25 cellular contexts compared by ENCODE assay signal in the genomic region with DNA sequence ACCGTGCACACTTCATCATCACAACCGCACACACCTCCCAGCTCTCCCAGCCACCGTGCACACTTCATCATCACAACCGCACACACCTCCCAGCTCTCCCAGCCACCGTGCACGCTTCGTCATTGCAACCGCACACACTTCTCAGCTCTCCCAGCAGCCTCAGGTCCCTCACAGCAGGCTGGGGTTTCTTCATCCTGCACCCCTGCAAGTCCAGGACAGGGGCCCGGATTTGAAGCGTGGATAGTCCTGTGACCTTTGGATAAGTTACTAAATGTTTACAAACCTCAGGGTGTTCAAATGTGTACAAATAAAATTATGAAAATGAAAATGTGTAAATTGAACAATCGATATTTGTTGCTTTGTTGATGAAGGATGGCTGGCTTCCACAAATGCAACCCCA.
"Had no signal": no experiment of that assay in that cellular context is flagged by ENCODE, and none has a peak within 500 bp of the region (broad histone marks: within the 10 kb centered on the region; RNA-seq: fewer than 3 reads in every experiment).

No MANE protein-coding gene starts in this region.

- H3K4me3 Mint-ChIP-seq: naive thymus-derived CD8-positive, alpha-beta T cell; nephron progenitor cell; stimulated activated memory B cell treated with anti-CD40 and anti-IgM and Interleukin-4, amounts not matched to agents 10 μg/mL and 1 μg/mL and 100 μg/mL, for 72 hours; type B pancreatic cell had no signal

- H3K9me3 ChIP-seq: gastroesophageal sphincter, heart left ventricle, pancreas, right lobe of liver, testis, tibial artery had no signal

- H3K27me3 ChIP-seq: hepatocyte, pancreas, right lobe of liver, testis had no signal

- DNase-seq: cerebellar nuclear complex; dorsolateral prefrontal cortex; effector CD4-positive, alpha-beta T cell; foreskin fibroblast; mesendoderm; naive thymus-derived CD8-positive, alpha-beta T cell; nephron progenitor cell; occipital lobe; right lobe of liver; stimulated activated CD4-positive, alpha-beta T cell treated with anti-CD3 and anti-CD28 coated beads, Interleukin-2, amount 100 ng/mL, for 24 hours; stimulated activated CD4-positive, alpha-beta T cell treated with anti-CD3 and anti-CD28 coated beads, Interleukin-4, amount 100 ng/mL, for 24 hours; stimulated activated naive CD8-positive, alpha-beta T cell treated with anti-CD3 and anti-CD28 coated beads, Interleukin-15, Interleukin-2, amounts not matched to agents 100 U/mL and 50 U/mL, for 24 hours; substantia nigra; testis had no signal

- ATAC-seq: esophagus mucosa; gastroesophageal sphincter; heart left ventricle; naive thymus-derived CD8-positive, alpha-beta T cell; stimulated activated memory B cell treated with anti-CD40 and anti-IgM and Interleukin-4, amounts not matched to agents 10 μg/mL and 1 μg/mL and 100 μg/mL, for 72 hours; stimulated activated naive CD8-positive, alpha-beta T cell treated with anti-CD3 and anti-CD28 coated beads, Interleukin-15, Interleukin-2, amounts not matched to agents 100 U/mL and 50 U/mL, for 24 hours had no signal

- H3K27ac Mint-ChIP-seq: naive thymus-derived CD8-positive, alpha-beta T cell; nephron progenitor cell; progenitor cell of endocrine pancreas; stimulated activated memory B cell treated with anti-CD40 and anti-IgM and Interleukin-4, amounts not matched to agents 10 μg/mL and 1 μg/mL and 100 μg/mL, for 72 hours; type B pancreatic cell had no signal

- H3K36me3 Mint-ChIP-seq: naive thymus-derived CD8-positive, alpha-beta T cell; stimulated activated memory B cell treated with anti-CD40 and anti-IgM and Interleukin-4, amounts not matched to agents 10 μg/mL and 1 μg/mL and 100 μg/mL, for 72 hours; type B pancreatic cell had no signal

- H3K4me1 Mint-ChIP-seq: naive thymus-derived CD8-positive, alpha-beta T cell; stimulated activated memory B cell treated with anti-CD40 and anti-IgM and Interleukin-4, amounts not matched to agents 10 μg/mL and 1 μg/mL and 100 μg/mL, for 72 hours had no signal

- H3K4me1 ChIP-seq: gastroesophageal sphincter, heart left ventricle, right lobe of liver, testis had no signal

- H3K9me3 Mint-ChIP-seq: nephron progenitor cell; stimulated activated memory B cell treated with anti-CD40 and anti-IgM and Interleukin-4, amounts not matched to agents 10 μg/mL and 1 μg/mL and 100 μg/mL, for 72 hours; type B pancreatic cell had no signal

- H3K27ac ChIP-seq: dorsolateral prefrontal cortex, epithelial cell of prostate, gastroesophageal sphincter, heart left ventricle, hepatocyte, pancreas, right lobe of liver, testis, tibial artery had no signal

- H3K36me3 ChIP-seq: gastroesophageal sphincter, heart left ventricle, pancreas, right lobe of liver, tibial artery had no signal

- H3K4me3 ChIP-seq: dorsolateral prefrontal cortex, gastroesophageal sphincter, heart left ventricle, hepatocyte, pancreas, right lobe of liver, smooth muscle cell, testis, tibial artery had no signal
